13 cellular contexts compared by ENCODE assay signal in the genomic region with DNA sequence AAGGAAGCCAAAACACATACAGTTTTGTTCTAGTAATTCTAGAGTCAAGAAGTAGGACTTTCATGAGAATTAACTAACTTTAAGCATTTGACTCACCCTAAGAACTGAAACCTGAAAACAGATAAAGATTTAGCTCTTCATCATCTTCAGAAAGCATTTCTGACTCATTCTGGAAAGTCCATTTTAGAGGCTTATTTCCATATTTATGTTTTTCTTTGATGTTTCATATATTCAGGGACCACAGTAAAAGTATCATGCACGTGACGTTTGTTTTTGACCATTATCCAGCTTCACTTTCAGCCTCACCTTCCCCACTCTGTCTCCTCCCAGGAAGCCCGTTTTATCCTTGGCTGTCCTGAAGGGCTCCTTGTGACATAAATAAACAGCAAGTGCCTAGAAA.
A peak's percentile ranks its signal among the peaks of the same experiment; 100 is the strongest.
DNase-seq lines count a peak whose midpoint lies in the region; ATAC-seq and TF ChIP-seq lines count a peak whose summit lies in the region.
"Had no signal": no experiment of that assay in that cellular context is flagged by ENCODE, and none has a peak within 500 bp of the region (broad histone marks: within the 10 kb centered on the region; RNA-seq: fewer than 3 reads in every experiment).

No MANE protein-coding gene starts in this region.

- H3K9ac ChIP-seq in PC-3 (ENCODE audit: low read length), result no peak overlapping the region

- no peaks in the 10 kb centered on the region for H4K20me1 ChIP-seq in PC-3 (ENCODE audit: low read length)

- no peak overlapping the region for H3K4me3 Mint-ChIP-seq in activated CD8-positive, alpha-beta memory T cell treated with anti-CD3 and anti-CD28 coated beads, Interleukin-2, amount 10 ng/mL, durations not matched to agents 7 days and 5 days
- H3K4me3 Mint-ChIP-seq: activated T-helper 1 cell treated with anti-CD3 and anti-CD28 coated beads, Interleukin-12 subunit alpha, Interleukin-12 subunit beta, Interleukin-2, Interleukin-4 antibody, amounts not matched to agents 30 ng/mL and 10 ng/mL and 1 ng/mL, durations not matched to agents 14 hours and 24 hours and 36 hours; T-cell had no signal

- intact Hi-C loops in PC-3 (cut with micrococcal nuclease), result no loop called here

- ATAC-seq in GM19043 (IDR thresholded peaks at IDR 0.05; ENCODE audit: low read depth, unreplicated experiment) (peak; percentile 57), HG02571 (IDR thresholded peaks at IDR 0.05; ENCODE audit: unreplicated experiment) (peak; percentile 78), HG03108 (IDR thresholded peaks at IDR 0.05; ENCODE audit: unreplicated experiment) (peak; percentile 63), upper lobe of left lung (ENCODE audit: low FRiP score in 2 of 2) (no peak), PC-3 (no peak)
- no peak for ATAC-seq in activated CD8-positive, alpha-beta memory T cell treated with anti-CD3 and anti-CD28 coated beads, Interleukin-2, amount 10 ng/mL, durations not matched to agents 7 days and 5 days
- ATAC-seq: lower lobe of right lung, T-cell had no signal

- H3K36me3 Mint-ChIP-seq in activated CD8-positive, alpha-beta memory T cell treated with anti-CD3 and anti-CD28 coated beads, Interleukin-2, amount 10 ng/mL, durations not matched to agents 7 days and 5 days, result no peaks in the 10 kb centered on the region
- H3K36me3 Mint-ChIP-seq: T-cell had no signal

- H3K4me3 ChIP-seq in H7 (ENCODE audit: insufficient read depth, low read depth, low read length) (no peak overlapping the region), upper lobe of left lung (no peak overlapping the region), PC-3 (ENCODE audit: low read length) (no peak overlapping the region)
- H3K4me3 ChIP-seq: lower lobe of right lung had no signal

- POLR2A ChIA-PET in PC-3 (lab: Charles Lee; ENCODE audit: unreplicated experiment), result no interaction called here

- no peak for TF ChIP-seq CTCF in upper lobe of left lung (IDR thresholded peaks at IDR 0.05)
- TF ChIP-seq CTCF in PC-3 (conservative IDR thresholded peaks at IDR 0.05; ENCODE audit: low read depth, low read length), result no peak

- TF ChIP-seq EP300 in upper lobe of left lung (IDR thresholded peaks at IDR 0.05), result no peak

- no peak for TF ChIP-seq POLR2A in upper lobe of left lung (IDR thresholded peaks at IDR 0.05)

- H3K36me3 ChIP-seq in H7 (replicated peaks; ENCODE audit: control insufficient read depth, insufficient read depth, low read length), result no peaks in the 10 kb centered on the region
- no peaks in the 10 kb centered on the region for H3K36me3 ChIP-seq in upper lobe of left lung
- H3K36me3 ChIP-seq in PC-3 (ENCODE audit: low read depth, low read length), result no peaks in the 10 kb centered on the region
- H3K36me3 ChIP-seq: lower lobe of right lung had no signal

- no peaks in the 10 kb centered on the region for H3K4me1 Mint-ChIP-seq in activated CD8-positive, alpha-beta memory T cell treated with anti-CD3 and anti-CD28 coated beads, Interleukin-2, amount 10 ng/mL, durations not matched to agents 7 days and 5 days
- H3K4me1 Mint-ChIP-seq: T-cell had no signal

- H3K9me3 Mint-ChIP-seq in activated CD8-positive, alpha-beta memory T cell treated with anti-CD3 and anti-CD28 coated beads, Interleukin-2, amount 10 ng/mL, durations not matched to agents 7 days and 5 days (ENCODE audit: low read depth), result peaks cover 4% of the 10 kb centered on the region

- H3F3A ChIP-seq in PC-3 (ENCODE audit: low read length, unreplicated experiment), result no peaks in the 10 kb centered on the region

- WGBS in upper lobe of left lung, 2 donors, result 72 to 80% methylated on average over 3 of the region's 3 CpGs

- H3K27ac ChIP-seq in upper lobe of left lung (no peak overlapping the region), PC-3 (ENCODE audit: low read length) (no peak overlapping the region)
- H3K27ac ChIP-seq: lower lobe of right lung had no signal

- no peaks in the 10 kb centered on the region for H3K27me3 Mint-ChIP-seq in activated CD8-positive, alpha-beta memory T cell treated with anti-CD3 and anti-CD28 coated beads, Interleukin-2, amount 10 ng/mL, durations not matched to agents 7 days and 5 days
- H3K27me3 Mint-ChIP-seq: T-cell had no signal

- H3K79me2 ChIP-seq in PC-3 (ENCODE audit: low read length), result no peaks in the 10 kb centered on the region

- DNase-seq in glomerular visceral epithelial cell (ENCODE audit: extremely low spot score) (peak; percentile 4), H7 (no peak), upper lobe of left lung (no peak), PC-3 (no peak)
- DNase-seq in activated CD8-positive, alpha-beta memory T cell treated with anti-CD3 and anti-CD28 coated beads, Interleukin-2, amount 10 ng/mL, durations not matched to agents 7 days and 5 days, result no peak
- DNase-seq: dermis blood vessel endothelial cell, lower lobe of right lung, NCI-H2227 treated with DMSO at 0.1 percent for 48 hours, T-cell had no signal

- no peak overlapping the region for H3K27ac Mint-ChIP-seq in activated CD8-positive, alpha-beta memory T cell treated with anti-CD3 and anti-CD28 coated beads, Interleukin-2, amount 10 ng/mL, durations not matched to agents 7 days and 5 days
- H3K27ac Mint-ChIP-seq: activated T-helper 1 cell treated with anti-CD3 and anti-CD28 coated beads, Interleukin-12 subunit alpha, Interleukin-12 subunit beta, Interleukin-2, Interleukin-4 antibody, amounts not matched to agents 30 ng/mL and 10 ng/mL and 1 ng/mL, durations not matched to agents 14 hours and 24 hours and 36 hours; T-cell had no signal

- H3K9me3 ChIP-seq in upper lobe of left lung (no peaks in the 10 kb centered on the region), PC-3 (ENCODE audit: low read length) (no peaks in the 10 kb centered on the region)
- H3K9me3 ChIP-seq: lower lobe of right lung had no signal

- no peaks in the 10 kb centered on the region for H3K4me1 ChIP-seq in upper lobe of left lung
- no peaks in the 10 kb centered on the region for H3K4me1 ChIP-seq in PC-3 (ENCODE audit: insufficient read depth, low read length)
- H3K4me1 ChIP-seq: lower lobe of right lung had no signal

- no peaks in the 10 kb centered on the region for H3K9me2 ChIP-seq in PC-3 (replicated peaks; ENCODE audit: low read length)

- CTCF ChIA-PET in activated CD8-positive, alpha-beta memory T cell treated with anti-CD3 and anti-CD28 coated beads, Interleukin-2, amount 10 ng/mL, durations not matched to agents 7 days and 5 days (lab: Charles Lee), result no interaction called here
- CTCF ChIA-PET in PC-3 (lab: Charles Lee), result no interaction called here

- BruUV-seq in PC-3 (replicated peaks; lab: Mats Ljungman, UMichigan), result no TSS peak

- no peak overlapping the region for H2AFZ ChIP-seq in PC-3 (ENCODE audit: low read length)

- H3K27me3 ChIP-seq in H7 (ENCODE audit: control insufficient read depth, insufficient read depth, low read length) (no peaks in the 10 kb centered on the region), upper lobe of left lung (no peaks in the 10 kb centered on the region), PC-3 (ENCODE audit: low read length) (no peaks in the 10 kb centered on the region)

- H3K4me2 ChIP-seq in PC-3 (ENCODE audit: low read length), result no peak overlapping the region

Comparison
In these comparisons a context has a peak if more than half of its experiments do, and no peak if none do; other contexts are left out.
1. ATAC-seq: peak in GM19043 (single experiment), HG02571 (single experiment) and HG03108 (single experiment); none in upper lobe of left lung (0 of 2), activated CD8-positive, alpha-beta memory T cell treated with anti-CD3 and anti-CD28 coated beads, Interleukin-2, amount 10 ng/mL, durations not matched to agents 7 days and 5 days (single experiment) and PC-3 (single experiment).